ENCODE assay signal across 8 cellular contexts in the genomic region with DNA sequence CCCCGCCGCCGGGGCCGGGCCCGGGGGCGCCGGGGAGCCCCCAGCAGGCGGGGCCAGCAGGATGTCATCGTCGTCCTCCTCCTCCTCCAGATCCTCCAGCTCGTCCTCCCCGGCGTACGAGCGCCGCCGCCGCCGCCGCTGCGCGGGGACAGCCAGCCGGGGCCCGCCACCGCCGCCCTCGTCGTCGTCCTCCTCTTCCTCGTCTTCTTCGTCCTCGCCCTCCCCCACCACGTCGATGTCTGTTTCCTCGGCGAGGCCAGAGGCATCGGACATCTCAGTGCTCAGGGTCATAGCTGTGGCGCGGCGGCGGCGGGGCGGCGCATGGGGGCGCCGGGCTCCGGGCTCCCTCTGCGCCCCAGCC. TPM values are rescaled to one million over a fixed set of nuclear protein-coding genes. Genes with fewer than 3 reads are reported as not detected.
A peak's percentile ranks its signal among the peaks of the same experiment; 100 is the strongest.
DNase-seq lines count a peak whose midpoint lies in the region; ATAC-seq, FAIRE-seq and TF ChIP-seq lines count a peak whose summit lies in the region.

No MANE protein-coding gene starts in this region.

- POLR2A ChIA-PET in activated CD4-positive, alpha-beta T cell treated with anti-CD3 and anti-CD28 coated beads, Interleukin-2, amount 10 ng/mL, durations not matched to agents 7 days and 5 days (lab: Charles Lee), result no interaction called here
- POLR2A ChIA-PET in MCF 10A (lab: Yijun Ruan, JAX), result interaction anchor here (0.6 to 3.0 kb wide), 19 partner anchors 9 to 493 kb away, joined by 3 to 60 read pairs (median 5); a partner anchor contains a TSS

- TF ChIP-seq CTCF in MCF 10A (IDR thresholded peaks at IDR 0.05; ENCODE audit: unreplicated experiment), result no peak
- no peak for TF ChIP-seq CTCF in natural killer cell (IDR thresholded peaks at IDR 0.05)

- CTCF ChIA-PET in activated CD4-positive, alpha-beta T cell treated with anti-CD3 and anti-CD28 coated beads, Interleukin-2, amount 10 ng/mL, durations not matched to agents 7 days and 5 days (lab: Charles Lee), result interaction anchor here (0.8 kb wide), 1 partner anchor 31 kb away, joined by 4 read pairs; no protein-coding TSS in a partner anchor
- CTCF ChIA-PET in MCF 10A (lab: Yijun Ruan, JAX), result interaction anchor here (0.6 to 2.8 kb wide), 12 partner anchors 44 to 313 kb away, joined by 3 to 24 read pairs (median 3); no protein-coding TSS in a partner anchor

- ATAC-seq in natural killer cell, result peak; percentile 23 to 39 (median 29)

- no peak for DNase-seq in activated CD4-positive, alpha-beta T cell treated with anti-CD3 and anti-CD28 coated beads, Interleukin-2, amount 10 ng/mL, durations not matched to agents 7 days and 5 days
- DNase-seq in activated CD4-positive, alpha-beta T cell treated with anti-CD3 and anti-CD28 coated beads for 4 hours, result no peak
- DNase-seq in LHCN-M2 (ENCODE audit: low read depth) (peak; percentile 48), MCF 10A (ENCODE audit: unreplicated experiment) (peak; percentile 29), natural killer cell (peak; percentile 29), dermis blood vessel endothelial cell (no peak), NOMO-1 treated with dmso at 0.1 percent for 144 hours (lab: John Stamatoyannopoulos, UW; ENCODE audit: unreplicated experiment) (no peak), GM19239 (ENCODE audit: insufficient read length, low spot score) (no peak)

- peak overlapping the region; percentile 50 for H3K4me3 Mint-ChIP-seq in activated CD4-positive, alpha-beta T cell treated with anti-CD3 and anti-CD28 coated beads, Interleukin-2, amount 10 ng/mL, durations not matched to agents 7 days and 5 days
- H3K4me3 Mint-ChIP-seq in MCF 10A (ENCODE audit: unreplicated experiment) (peak overlapping the region; percentile 85), natural killer cell (peak overlapping the region; percentile 83)

- H3K4me1 Mint-ChIP-seq in activated CD4-positive, alpha-beta T cell treated with anti-CD3 and anti-CD28 coated beads, Interleukin-2, amount 10 ng/mL, durations not matched to agents 7 days and 5 days, result peaks cover 21% of the 10 kb centered on the region
- H3K4me1 Mint-ChIP-seq in MCF 10A (ENCODE audit: insufficient read depth, unreplicated experiment) (peaks cover 11% of the 10 kb centered on the region), natural killer cell (peaks cover 11 to 21% of the 10 kb centered on the region in 2 donors)

- peaks cover 76% of the 10 kb centered on the region for H3K27me3 Mint-ChIP-seq in activated CD4-positive, alpha-beta T cell treated with anti-CD3 and anti-CD28 coated beads, Interleukin-2, amount 10 ng/mL, durations not matched to agents 7 days and 5 days
- H3K27me3 Mint-ChIP-seq in MCF 10A (ENCODE audit: insufficient read depth, unreplicated experiment) (no peaks in the 10 kb centered on the region), natural killer cell (ENCODE audit: low read depth in 2 of 2) (peaks cover 53 to 60% of the 10 kb centered on the region in 2 donors)

- no peaks in the 10 kb centered on the region for H3K36me3 Mint-ChIP-seq in activated CD4-positive, alpha-beta T cell treated with anti-CD3 and anti-CD28 coated beads, Interleukin-2, amount 10 ng/mL, durations not matched to agents 7 days and 5 days (ENCODE audit: low read depth)
- H3K36me3 Mint-ChIP-seq in MCF 10A (ENCODE audit: insufficient read depth, unreplicated experiment), result peaks cover 14% of the 10 kb centered on the region
- peaks cover 8% of the 10 kb centered on the region for H3K36me3 Mint-ChIP-seq in natural killer cell

- intact Hi-C loops in MCF 10A (cut with micrococcal nuclease), result loop anchor here (1.0 to 5.0 kb wide), 3 partner anchors 136 to 232 kb away; no protein-coding TSS in a partner anchor
- intact Hi-C loops in natural killer cell (cut with micrococcal nuclease), result loop anchor here (10.0 kb wide), 1 partner anchor 523 kb away; no protein-coding TSS in a partner anchor

- no TSS peak for BruUV-seq in MCF 10A (replicated peaks; lab: Mats Ljungman, UMichigan)

- no peak overlapping the region for H3K27ac Mint-ChIP-seq in activated CD4-positive, alpha-beta T cell treated with anti-CD3 and anti-CD28 coated beads, Interleukin-2, amount 10 ng/mL, durations not matched to agents 7 days and 5 days
- H3K27ac Mint-ChIP-seq in MCF 10A (ENCODE audit: low read depth, unreplicated experiment) (peak overlapping the region; percentile 87), natural killer cell (peak overlapping the region; percentile 44 to 50)

- FAIRE-seq in GM19239 (lab: Jason Lieb, UNC), result no peak

- no peaks in the 10 kb centered on the region for H3K9me3 Mint-ChIP-seq in activated CD4-positive, alpha-beta T cell treated with anti-CD3 and anti-CD28 coated beads, Interleukin-2, amount 10 ng/mL, durations not matched to agents 7 days and 5 days
- no peaks in the 10 kb centered on the region for H3K9me3 Mint-ChIP-seq in MCF 10A (ENCODE audit: unreplicated experiment)
- no peaks in the 10 kb centered on the region for H3K9me3 Mint-ChIP-seq in natural killer cell

RNA-seq across cellular contexts. Expression of a gene that starts 0.5 kb away (rescaled TPM):
- not detected for total RNA-seq in activated CD4-positive, alpha-beta T cell treated with anti-CD3 and anti-CD28 coated beads, Interleukin-2, amount 10 ng/mL, durations not matched to agents 7 days and 5 days
- total RNA-seq in LHCN-M2 (2014; rRNA removed), result 23.5 and 24.8 TPM in 2 replicates
- polyA plus RNA-seq in LHCN-M2 (2012), result 31.8 TPM
- total RNA-seq in MCF 10A (2022), result 46.4 and 50.9 TPM in 2 replicates
- under 1 TPM; 0.31 to 0.63 (median 0.41) TPM for total RNA-seq in natural killer cell
- 0.05 and 0.17 TPM in 2 replicates for total RNA-seq in dermis blood vessel endothelial cell

RNA-seq across cellular contexts. Expression of a gene that starts 50.2 kb away (rescaled TPM):
- 100 to 1,000 TPM; 693 to 807 TPM for total RNA-seq in activated CD4-positive, alpha-beta T cell treated with anti-CD3 and anti-CD28 coated beads, Interleukin-2, amount 10 ng/mL, durations not matched to agents 7 days and 5 days
- total RNA-seq in LHCN-M2 (2014; rRNA removed) (405 and 446 TPM in 2 replicates), MCF 10A (2022) (937 and 946 TPM in 2 replicates), natural killer cell (100 to 1,000 TPM; 364 to 423 (median 391) TPM), dermis blood vessel endothelial cell (250 and 286 TPM in 2 replicates)
- polyA plus RNA-seq in LHCN-M2 (2012), result 654 TPM

Comparison
In these comparisons a context has a peak if more than half of its experiments do, and no peak if none do; other contexts are left out.
1. DNase-seq: peak in LHCN-M2 (single experiment), MCF 10A (single experiment) and natural killer cell (single experiment); none in activated CD4-positive, alpha-beta T cell treated with anti-CD3 and anti-CD28 coated beads, Interleukin-2, amount 10 ng/mL, durations not matched to agents 7 days and 5 days (single experiment), activated CD4-positive, alpha-beta T cell treated with anti-CD3 and anti-CD28 coated beads for 4 hours (0 of 2), dermis blood vessel endothelial cell (single experiment), NOMO-1 treated with dmso at 0.1 percent for 144 hours (single experiment) and GM19239 (single experiment).
2. RNA of a gene that starts 0.5 kb away (total RNA-seq): 46.4 to 50.9 TPM in MCF 10A and 23.5 to 24.8 TPM in LHCN-M2; 0.31 to 0.63 TPM in natural killer cell, 0.05 to 0.17 TPM in dermis blood vessel endothelial cell and not detected in activated CD4-positive, alpha-beta T cell treated with anti-CD3 and anti-CD28 coated beads, Interleukin-2, amount 10 ng/mL, durations not matched to agents 7 days and 5 days; every median in the first group is over 10 times any median in the second.
3. Peak in every context shown above with its lines, with median percentiles within 50 percentile points of each other: H3K4me3 Mint-ChIP-seq.